ENCODE assay signal across 8 cellular contexts in genomic region chr2:219245899-219246230, GRCh38. TPM values are rescaled to one million over a fixed set of nuclear protein-coding genes. Genes with fewer than 3 reads are reported as not detected.
DNase-seq lines count a peak whose midpoint lies in the region; ATAC-seq and TF ChIP-seq lines count a peak whose summit lies in the region.

No MANE protein-coding gene starts in this region.

- CTCF ChIA-PET in activated CD4-positive, alpha-beta memory T cell treated with anti-CD3 and anti-CD28 coated beads for 36 hours (lab: Charles Lee) = interaction anchor here (0.9 to 6.8 kb wide), 8 partner anchors 9 to 91 kb away, joined by 3 to 51 read pairs (median 7); partner anchors contain the start of genes ANKZF1, ATG9A, CNPPD1 and DNAJB2

- no peaks in the 10 kb centered on the region for H3K9me3 Mint-ChIP-seq in activated CD4-positive, alpha-beta memory T cell treated with anti-CD3 and anti-CD28 coated beads for 36 hours

- POLR2A ChIA-PET in activated CD4-positive, alpha-beta memory T cell treated with anti-CD3 and anti-CD28 coated beads for 36 hours (lab: Charles Lee) = interaction anchor here (0.7 to 2.6 kb wide), 7 partner anchors 8 to 49 kb away, joined by 3 to 43 read pairs (median 9); partner anchors contain the start of genes ANKZF1, ATG9A, DNAJB2 and TUBA4A

- ATAC-seq in sciatic nerve = no peak
- ATAC-seq in GM18505 (IDR thresholded peaks at IDR 0.05; ENCODE audit: unreplicated experiment) = no peak

- peaks cover 67% of the 10 kb centered on the region for H3K4me1 Mint-ChIP-seq in activated CD4-positive, alpha-beta memory T cell treated with anti-CD3 and anti-CD28 coated beads for 36 hours (ENCODE audit: low read depth)

- intact Hi-C loops in activated CD4-positive, alpha-beta memory T cell treated with anti-CD3 and anti-CD28 coated beads for 36 hours (cut with micrococcal nuclease) = loop anchor here (1.0 to 5.0 kb wide), 4 partner anchors 7 to 849 kb away; partner anchors contain the start of genes ANKZF1, ATG9A, CTDSP1 and NHEJ1
- intact Hi-C loops in spleen (cut with DNase I; ENCODE audit: low total_unique reads) (no loop called here), sciatic nerve (cut with DNase I) (loop anchor here (1.0 to 10.0 kb wide), 2 partner anchors 21 to 1171 kb away; no protein-coding TSS in a partner anchor)

- H3K27ac ChIP-seq in iPS DF 6.9 (ENCODE audit: low read length) = no peak overlapping the region
- peak overlapping the region; percentile 94 to 99 (median 97) for H3K27ac ChIP-seq in spleen

- peak overlapping the region; percentile 98 for H3K4me3 Mint-ChIP-seq in activated CD4-positive, alpha-beta memory T cell treated with anti-CD3 and anti-CD28 coated beads for 36 hours

- TF ChIP-seq POLR2A in spleen (IDR thresholded peaks at IDR 0.05) = no peak
- no peak for TF ChIP-seq POLR2A in GM18505 (IDR thresholded peaks at IDR 0.05; ENCODE audit: borderline replicate concordance, extremely low read depth, insufficient read depth, insufficient read length)

- peaks cover 2% of the 10 kb centered on the region; the same call in 1 of the 2 replicates for H3K4me1 ChIP-seq in iPS DF 6.9 (ENCODE audit: control insufficient read depth, insufficient read depth, low read length)
- H3K4me1 ChIP-seq in spleen = peaks cover 47 to 79% (median 66%) of the 10 kb centered on the region in 6 donors

- H3K27me3 ChIP-seq in iPS DF 6.9 (ENCODE audit: control insufficient read depth, insufficient read depth, low read length) (no peaks in the 10 kb centered on the region), spleen (replicated peaks in 1 of 7) (no peaks in the 10 kb centered on the region)

- no peak for TF ChIP-seq CTCF in HFF-Myc (IDR thresholded peaks at IDR 0.05; ENCODE audit: low read depth, low read length, missing control alignments)
- TF ChIP-seq CTCF in spleen (IDR thresholded peaks at IDR 0.05 in 8 of 11, conservative IDR thresholded peaks at IDR 0.05 in 3 of 11) = peak in 1 of 11 experiments; percentile 5

- H3K27me3 Mint-ChIP-seq in activated CD4-positive, alpha-beta memory T cell treated with anti-CD3 and anti-CD28 coated beads for 36 hours = no peaks in the 10 kb centered on the region

- WGBS in iPS DF 6.9 (ENCODE audit: insufficient coverage, insufficient read length) = no CpG with 5 or more reads among the region's 10 CpGs
- WGBS in spleen, 5 donors = 15 to 24% (median 21%) methylated on average over 10 of the region's 10 CpGs

- no peak for DNase-seq in HFF-Myc (ENCODE audit: extremely low read depth, low read depth)
- peak; percentile 40 for DNase-seq in activated CD4-positive, alpha-beta memory T cell treated with anti-CD3 and anti-CD28 coated beads for 36 hours
- DNase-seq in iPS DF 6.9 (ENCODE audit: low read depth, low spot score) = no peak
- DNase-seq in spleen = no peak
- DNase-seq in sciatic nerve (ENCODE audit: low spot score) = no peak
- no peak for DNase-seq in NCI-H146 treated with DMSO at 0.1 percent for 48 hours (lab: John Stamatoyannopoulos, UW; ENCODE audit: unreplicated experiment)
- DNase-seq in globus pallidus (ENCODE audit: low spot score) = no peak

- H3K9me3 ChIP-seq in iPS DF 6.9 (ENCODE audit: control insufficient read depth, insufficient read depth, low read length) (no peaks in the 10 kb centered on the region), spleen (no peaks in the 10 kb centered on the region)

- H3K4me3 ChIP-seq in HFF-Myc (replicated peaks; ENCODE audit: low read depth, low read length) = peak overlapping the region; percentile 84
- peak overlapping the region; percentile 63; the same call in 1 of the 2 replicates for H3K4me3 ChIP-seq in iPS DF 6.9 (ENCODE audit: low read length)
- peak overlapping the region; percentile 69 to 88 (median 76) for H3K4me3 ChIP-seq in spleen

- peaks cover 40% of the 10 kb centered on the region for H3K36me3 Mint-ChIP-seq in activated CD4-positive, alpha-beta memory T cell treated with anti-CD3 and anti-CD28 coated beads for 36 hours

- H3K36me3 ChIP-seq in iPS DF 6.9 (ENCODE audit: control insufficient read depth, insufficient read depth, low read length) (peaks cover 4% of the 10 kb centered on the region), spleen (peaks cover 0 to 39% (median 14%) of the 10 kb centered on the region in 6 donors)

- peak overlapping the region; percentile 98 for H3K27ac Mint-ChIP-seq in activated CD4-positive, alpha-beta memory T cell treated with anti-CD3 and anti-CD28 coated beads for 36 hours

RNA-seq across cellular contexts. Expression of gene STK16, which starts 0.6 kb away (rescaled TPM):
- total RNA-seq in activated CD4-positive, alpha-beta memory T cell treated with anti-CD3 and anti-CD28 coated beads for 36 hours = 10 to 100 TPM; 37.1 to 37.8 TPM
- total RNA-seq in spleen (10 to 100 TPM; 17.0 to 30.5 (median 22.8) TPM), sciatic nerve (16.5 TPM)
- polyA plus RNA-seq in spleen = 10 to 100 TPM; 33.6 to 47.6 (median 44.2) TPM

RNA-seq across cellular contexts. Expression of gene GLB1L, which starts 0.6 kb away (rescaled TPM):
- 1 to 10 TPM; 4.8 to 4.9 TPM for total RNA-seq in activated CD4-positive, alpha-beta memory T cell treated with anti-CD3 and anti-CD28 coated beads for 36 hours
- 1 to 10 TPM; 2.3 to 9.6 (median 8.9) TPM for total RNA-seq in spleen
- polyA plus RNA-seq in spleen = 1 to 10 TPM; 3.0 to 4.1 (median 3.6) TPM
- total RNA-seq in sciatic nerve = 4.2 TPM

RNA-seq across cellular contexts. Expression of gene TUBA4B, which starts 7.2 kb away (rescaled TPM):
- total RNA-seq in activated CD4-positive, alpha-beta memory T cell treated with anti-CD3 and anti-CD28 coated beads for 36 hours = not detected
- total RNA-seq in spleen (not detected), sciatic nerve (not detected)
- polyA plus RNA-seq in spleen = not detected

RNA-seq across cellular contexts. Expression of gene TUBA4A, which starts 7.9 kb away (rescaled TPM):
- total RNA-seq in activated CD4-positive, alpha-beta memory T cell treated with anti-CD3 and anti-CD28 coated beads for 36 hours = 100 to 1,000 TPM; 219 to 229 TPM
- total RNA-seq in spleen (100 to 1,000 TPM in 1 of 7 donors, 10 to 100 TPM in 6; 60.2 to 120 (median 73.4) TPM), sciatic nerve (12.5 TPM)
- polyA plus RNA-seq in spleen = 10 to 100 TPM; 70.6 to 89.2 (median 73.4) TPM

RNA-seq across cellular contexts. Expression of gene ANKZF1, which starts 16.3 kb away (rescaled TPM):
- total RNA-seq in activated CD4-positive, alpha-beta memory T cell treated with anti-CD3 and anti-CD28 coated beads for 36 hours = 10 to 100 TPM; 97.0 to 97.5 TPM
- 100 to 1,000 TPM in 1 of 7 donors, 10 to 100 TPM in 6; 68.3 to 141 (median 74.0) TPM for total RNA-seq in spleen
- polyA plus RNA-seq in spleen = 10 to 100 TPM; 30.5 to 70.2 (median 54.7) TPM
- 46.9 TPM for total RNA-seq in sciatic nerve
